ENCODE assay signal across 33 cellular contexts in the genomic region with DNA sequence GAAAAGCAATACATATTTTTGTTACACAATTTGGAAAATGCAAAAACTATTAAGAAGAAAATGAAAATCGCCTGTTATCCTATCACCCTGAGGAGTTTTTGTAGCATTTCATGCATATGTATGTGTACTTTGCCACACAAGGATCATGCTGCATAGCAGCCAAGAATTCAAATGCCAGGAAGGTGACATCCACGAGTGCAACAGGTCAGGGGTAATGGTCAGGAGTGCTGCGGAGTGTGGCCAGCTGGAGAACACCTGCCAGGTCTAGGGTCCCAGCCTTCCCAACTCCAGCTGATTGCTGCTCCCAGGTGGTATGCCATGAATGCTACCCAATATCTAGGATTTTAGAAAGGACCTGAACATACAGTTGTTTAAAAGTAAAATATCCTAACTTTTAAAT.
"Had no signal": no experiment of that assay in that cellular context is flagged by ENCODE, and none has a peak within 500 bp of the region (broad histone marks: within the 10 kb centered on the region; RNA-seq: fewer than 3 reads in every experiment).

No MANE protein-coding gene starts in this region.

- H3K36me3 ChIP-seq: colonic mucosa, esophagus squamous epithelium, heart right ventricle, prostate gland, right lobe of liver, stomach, thyroid gland, vagina had no signal

- DNase-seq: colonic mucosa; effector memory CD4-positive, alpha-beta T cell; erythroblast; esophagus squamous epithelium; foreskin melanocyte; glutamatergic neuron; heart right ventricle; hippocampal formation; kidney glomerular epithelial cell; mucosa of descending colon; naive thymus-derived CD4-positive, alpha-beta T cell; retina; right lobe of liver; stimulated activated CD4-positive, alpha-beta T cell treated with anti-CD3 and anti-CD28 coated beads, Interleukin-12 subunit alpha, Interleukin-12 subunit beta, amount 100 ng/mL, for 4 hours; stimulated activated CD4-positive, alpha-beta T cell treated with anti-CD3 and anti-CD28 coated beads, Interleukin-2, amount 100 ng/mL, for 24 hours; stimulated activated CD4-positive, alpha-beta T cell treated with anti-CD3 and anti-CD28 coated beads, Interleukin-4, amount 100 ng/mL, for 24 hours; stimulated activated naive CD4-positive, alpha-beta T cell treated with Interleukin-2 at 50 U/mL for 16 hours; stomach; thyroid gland; trophoblast cell had no signal

- H3K9me3 ChIP-seq: colonic mucosa, mucosa of descending colon, prostate gland, right lobe of liver, thyroid gland, vagina had no signal

- H3K4me3 ChIP-seq: colonic mucosa, esophagus squamous epithelium, heart right ventricle, lung, mucosa of descending colon, neural progenitor cell, prostate gland, right lobe of liver, smooth muscle cell, stomach, thyroid gland, vagina had no signal

- H3K27me3 Mint-ChIP-seq: dendritic cell treated with granulocyte-macrophage colony-stimulating factor and Interleukin-4, amounts not matched to agents 40 ng/mL and 50 ng/mL, for 4 days; memory B cell; naive thymus-derived CD4-positive, alpha-beta T cell had no signal

- H3K27ac Mint-ChIP-seq: dendritic cell treated with granulocyte-macrophage colony-stimulating factor and Interleukin-4, amounts not matched to agents 40 ng/mL and 50 ng/mL, for 4 days; memory B cell; mesothelial cell of epicardium; naive thymus-derived CD4-positive, alpha-beta T cell; neural progenitor cell; stimulated activated effector memory CD8-positive, alpha-beta T cell treated with anti-CD3 and anti-CD28 coated beads, Interleukin-12 subunit alpha, Interleukin-12 subunit beta, amount 100 ng/mL, for 72 hours had no signal

- H3K27ac ChIP-seq: colonic mucosa, esophagus squamous epithelium, heart right ventricle, neural progenitor cell, prostate gland, right lobe of liver, stomach, thyroid gland, vagina had no signal

- H3K4me1 Mint-ChIP-seq: memory B cell; mesothelial cell of epicardium; naive thymus-derived CD4-positive, alpha-beta T cell; nephron; neural progenitor cell; stimulated activated effector memory CD8-positive, alpha-beta T cell treated with anti-CD3 and anti-CD28 coated beads, Interleukin-12 subunit alpha, Interleukin-12 subunit beta, amount 100 ng/mL, for 72 hours had no signal

- ATAC-seq: heart right ventricle; left lobe of liver; mucosa of descending colon; naive thymus-derived CD4-positive, alpha-beta T cell; stimulated activated effector memory CD8-positive, alpha-beta T cell treated with anti-CD3 and anti-CD28 coated beads, Interleukin-12 subunit alpha, Interleukin-12 subunit beta, amount 100 ng/mL, for 72 hours had no signal

- H3K4me1 ChIP-seq: colonic mucosa, esophagus squamous epithelium, heart right ventricle, neural progenitor cell, prostate gland, right lobe of liver, stomach, thyroid gland, vagina had no signal

- H3K36me3 Mint-ChIP-seq: memory B cell; naive thymus-derived CD4-positive, alpha-beta T cell; stimulated activated effector memory CD8-positive, alpha-beta T cell treated with anti-CD3 and anti-CD28 coated beads, Interleukin-12 subunit alpha, Interleukin-12 subunit beta, amount 100 ng/mL, for 72 hours had no signal

- FAIRE-seq: endothelial cell of umbilical vein, islet of Langerhans had no signal

- H3K9ac ChIP-seq: neural progenitor cell had no signal

- H3K27me3 ChIP-seq: colonic mucosa, esophagus squamous epithelium, heart right ventricle, neural progenitor cell, right lobe of liver, stomach, thyroid gland, vagina had no signal

- H3K4me3 Mint-ChIP-seq: dendritic cell treated with granulocyte-macrophage colony-stimulating factor and Interleukin-4, amounts not matched to agents 40 ng/mL and 50 ng/mL, for 4 days; memory B cell; mesothelial cell of epicardium; naive thymus-derived CD4-positive, alpha-beta T cell; nephron; neural progenitor cell; stimulated activated effector memory CD8-positive, alpha-beta T cell treated with anti-CD3 and anti-CD28 coated beads, Interleukin-12 subunit alpha, Interleukin-12 subunit beta, amount 100 ng/mL, for 72 hours had no signal
